In the genomic region with DNA sequence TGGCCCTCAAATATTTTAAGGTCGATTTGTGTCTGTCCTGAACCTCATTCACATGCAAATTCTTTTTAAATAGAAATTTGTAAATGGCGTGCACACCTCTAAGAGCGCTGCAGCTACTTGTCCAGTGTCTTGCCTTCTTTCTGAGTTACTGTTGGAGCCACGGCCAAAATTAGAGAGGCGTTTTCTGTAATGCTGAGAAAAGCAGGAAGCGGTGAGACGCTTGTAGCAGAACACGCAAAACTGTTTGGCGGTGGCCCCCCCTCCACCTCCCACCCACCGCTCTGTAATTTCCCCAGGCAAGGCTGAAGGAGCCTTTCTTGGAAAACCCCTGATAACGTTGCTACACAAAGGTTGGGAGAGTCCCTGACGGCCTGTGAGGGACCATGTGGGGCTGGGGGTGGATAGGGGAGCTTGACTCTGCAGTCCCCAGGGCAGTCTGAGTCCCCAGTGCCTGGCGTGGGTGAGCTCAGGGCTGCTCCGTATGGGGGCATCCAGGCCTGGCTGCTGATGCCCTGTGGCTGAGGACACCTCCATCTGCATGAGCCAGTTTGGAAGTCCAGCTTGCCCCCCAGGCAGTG, we compare ENCODE assay signal across 8 cellular contexts.
DNase-seq lines count a peak whose midpoint lies in the region; ATAC-seq and TF ChIP-seq lines count a peak whose summit lies in the region.

No MANE protein-coding gene starts in this region.

- no peak for DNase-seq in CD14-positive monocyte (ENCODE audit: low spot score)
- peak; percentile 10 for DNase-seq in NAMALWA (ENCODE audit: low spot score)
- DNase-seq in activated naive CD4-positive, alpha-beta T cell treated with anti-CD3 and anti-CD28 coated beads, Interleukin-2, amount 10 ng/mL, durations not matched to agents 7 days and 5 days, result peak; percentile 76
- DNase-seq in stimulated activated CD8-positive, alpha-beta memory T cell treated with anti-CD3 and anti-CD28 coated beads, Interleukin-15, amount 100 ng/mL, for 4 hours (ENCODE audit: low read depth in 2 of 2), result peak; percentile 43 to 68
- no peak for DNase-seq in DMS 273 treated with DMSO at 0.1 percent for 48 hours (lab: John Stamatoyannopoulos, UW)
- no peak for DNase-seq in Right ventricle myocardium superior

- H3K4me1 Mint-ChIP-seq in CD14-positive monocyte, result peaks cover 11% of the 10 kb centered on the region
- H3K4me1 Mint-ChIP-seq in activated naive CD4-positive, alpha-beta T cell treated with anti-CD3 and anti-CD28 coated beads, Interleukin-2, amount 10 ng/mL, durations not matched to agents 7 days and 5 days, result peaks cover 50% of the 10 kb centered on the region

- TF ChIP-seq CTCF in CD14-positive monocyte (IDR thresholded peaks at IDR 0.05), result no peak

- H3K27me3 Mint-ChIP-seq in CD14-positive monocyte (ENCODE audit: low read depth in 3 of 3), result peaks cover 2 to 4% (median 3%) of the 10 kb centered on the region in 3 donors
- H3K27me3 Mint-ChIP-seq in activated naive CD4-positive, alpha-beta T cell treated with anti-CD3 and anti-CD28 coated beads, Interleukin-2, amount 10 ng/mL, durations not matched to agents 7 days and 5 days, result peaks cover 3% of the 10 kb centered on the region

- intact Hi-C loops in CD14-positive monocyte (cut with micrococcal nuclease) (no loop called here), Right ventricle myocardium superior (cut with DNase I) (no loop called here)

- H3K9me3 Mint-ChIP-seq in CD14-positive monocyte, result no peaks in the 10 kb centered on the region
- no peaks in the 10 kb centered on the region for H3K9me3 Mint-ChIP-seq in activated naive CD4-positive, alpha-beta T cell treated with anti-CD3 and anti-CD28 coated beads, Interleukin-2, amount 10 ng/mL, durations not matched to agents 7 days and 5 days

- CTCF ChIA-PET in activated naive CD4-positive, alpha-beta T cell treated with anti-CD3 and anti-CD28 coated beads, Interleukin-2, amount 10 ng/mL, durations not matched to agents 7 days and 5 days (lab: Charles Lee), result interaction anchor here (1.0 to 1.5 kb wide), 4 partner anchors 10 to 222 kb away, joined by 3 to 5 read pairs (median 4); no protein-coding TSS in a partner anchor

- H3K36me3 Mint-ChIP-seq in CD14-positive monocyte, result no peaks in the 10 kb centered on the region
- H3K36me3 Mint-ChIP-seq in activated naive CD4-positive, alpha-beta T cell treated with anti-CD3 and anti-CD28 coated beads, Interleukin-2, amount 10 ng/mL, durations not matched to agents 7 days and 5 days, result no peaks in the 10 kb centered on the region

- H3K4me3 Mint-ChIP-seq in CD14-positive monocyte, result peak overlapping the region; percentile 31 to 42
- peak overlapping the region; percentile 13 for H3K4me3 Mint-ChIP-seq in activated naive CD4-positive, alpha-beta T cell treated with anti-CD3 and anti-CD28 coated beads, Interleukin-2, amount 10 ng/mL, durations not matched to agents 7 days and 5 days

- H3K27ac Mint-ChIP-seq in CD14-positive monocyte, result no peak overlapping the region
- peak overlapping the region; percentile 70 for H3K27ac Mint-ChIP-seq in activated naive CD4-positive, alpha-beta T cell treated with anti-CD3 and anti-CD28 coated beads, Interleukin-2, amount 10 ng/mL, durations not matched to agents 7 days and 5 days

- ATAC-seq in GM21367 (IDR thresholded peaks at IDR 0.05; ENCODE audit: unreplicated experiment), result peak; percentile 59
- ATAC-seq in GM18520 (IDR thresholded peaks at IDR 0.05; ENCODE audit: unreplicated experiment), result no peak
- no peak for ATAC-seq in Right ventricle myocardium superior (ENCODE audit: poor library complexity)

Comparison
In these comparisons a context has a peak if more than half of its experiments do, and no peak if none do; other contexts are left out.
1. DNase-seq: peak in NAMALWA (single experiment), activated naive CD4-positive, alpha-beta T cell treated with anti-CD3 and anti-CD28 coated beads, Interleukin-2, amount 10 ng/mL, durations not matched to agents 7 days and 5 days (single experiment) and stimulated activated CD8-positive, alpha-beta memory T cell treated with anti-CD3 and anti-CD28 coated beads, Interleukin-15, amount 100 ng/mL, for 4 hours (2 of 2); none in CD14-positive monocyte (single experiment), DMS 273 treated with DMSO at 0.1 percent for 48 hours (single experiment) and Right ventricle myocardium superior (single experiment).